Comparison of ENCODE assay signal across 2 cellular contexts in genomic region chr17:7613769-7614421, GRCh38.
TF ChIP-seq lines count a peak whose summit lies in the region.

No MANE protein-coding gene starts in this region.

TF ChIP-seq in IMR-90, 13 proteins besides CTCF, POLR2A, EP300 and RAD21:
- no peak for TF ChIP-seq USF2 (IDR thresholded peaks at IDR 0.05; ENCODE audit: low read depth, low read length)
- TF ChIP-seq MXI1 (IDR thresholded peaks at IDR 0.05; ENCODE audit: borderline replicate concordance, low read depth, low read length), result peak; percentile 77; the same call in 1 of the 2 replicates

TF ChIP-seq in GM12878, 131 proteins besides CTCF, POLR2A, EP300 and RAD21:
- no peak for TF ChIP-seq SP1 (IDR thresholded peaks at IDR 0.05; ENCODE audit: low read depth, low read length)
- TF ChIP-seq ZNF384 (IDR thresholded peaks at IDR 0.05; ENCODE audit: borderline replicate concordance, low read depth, low read length), result no peak
